In the genomic region with DNA sequence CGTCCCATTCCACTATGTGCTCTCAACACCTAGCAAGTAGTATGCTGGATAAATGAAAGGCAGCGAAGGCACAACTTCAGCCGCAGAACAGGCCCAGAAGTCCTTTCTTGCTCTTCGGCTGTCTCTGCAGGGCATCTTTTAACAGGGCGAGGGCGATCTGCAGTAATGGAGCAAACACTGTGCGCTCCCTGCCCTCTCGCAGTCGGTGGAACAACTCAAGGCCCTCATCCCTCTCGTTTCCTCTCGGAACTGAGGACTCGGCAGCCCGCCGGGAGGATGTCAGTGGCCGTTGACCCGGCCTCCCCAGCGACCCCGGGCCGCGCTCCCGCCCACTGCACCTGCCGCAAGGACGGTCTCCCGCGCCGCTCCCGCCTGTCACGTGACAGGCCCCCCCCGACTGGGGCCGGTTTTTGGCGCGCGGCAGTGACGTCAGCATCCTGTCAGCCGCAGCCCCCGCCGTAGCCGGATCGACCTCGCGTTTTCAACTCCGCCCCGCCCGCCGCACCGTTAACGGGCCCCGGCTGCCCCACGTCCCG, we compare ENCODE assay signal across 8 cellular contexts. TPM values are rescaled to one million over a fixed set of nuclear protein-coding genes. Genes with fewer than 3 reads are reported as not detected.
DNase-seq lines count a peak whose midpoint lies in the region; TF ChIP-seq lines count a peak whose summit lies in the region.

No MANE protein-coding gene starts in this region.

- H3K4me3 ChIP-seq in PC-9, result peak overlapping the region; percentile 72
- peak overlapping the region; percentile 78 to 96 (median 90) for H3K4me3 ChIP-seq in esophagus muscularis mucosa

- no TSS peak for BruUV-seq in PC-9 (replicated peaks; lab: Mats Ljungman, UMichigan)

- H3K27ac ChIP-seq in PC-9 (peak overlapping the region; percentile 13; the same call in 1 of the 2 replicates), esophagus muscularis mucosa (replicated peaks in 1 of 4) (peak overlapping the region; percentile 97 to 100 (median 100))

- H3K9me2 ChIP-seq in PC-9 (ENCODE audit: insufficient read depth), result no peaks in the 10 kb centered on the region; the same call in 1 of the 2 replicates

- POLR2A ChIA-PET in PC-9 (lab: Charles Lee; ENCODE audit: unreplicated experiment), result interaction anchor here (0.6 kb wide), 2 partner anchors 1436 to 1691 kb away, joined by 4 read pairs; a partner anchor contains a TSS

- no peaks in the 10 kb centered on the region for H3K27me3 ChIP-seq in PC-9 (ENCODE audit: insufficient read depth, low read depth)
- H3K27me3 ChIP-seq in esophagus muscularis mucosa, result no peaks in the 10 kb centered on the region

- peak overlapping the region; percentile 94 for H3K4me2 ChIP-seq in PC-9

- intact Hi-C loops in PC-9 (cut with micrococcal nuclease; ENCODE audit: unreplicated experiment), result loop anchor here (5.0 to 10.0 kb wide), 2 partner anchors 35 to 238 kb away; a partner anchor contains a TSS
- intact Hi-C loops in esophagus muscularis mucosa (cut with DNase I), result no loop called here

- H3K79me2 ChIP-seq in PC-9 (ENCODE audit: low read depth), result peaks cover 49% of the 10 kb centered on the region

- no peak for TF ChIP-seq EP300 in esophagus muscularis mucosa (IDR thresholded peaks at IDR 0.05)

- TF ChIP-seq CTCF in AG09319 (IDR thresholded peaks at IDR 0.05; ENCODE audit: low read depth, low read length), result peak; percentile 13
- no peak for TF ChIP-seq CTCF in PC-9 (conservative IDR thresholded peaks at IDR 0.05)
- peak; percentile 35 to 41 (median 37) for TF ChIP-seq CTCF in esophagus muscularis mucosa (IDR thresholded peaks at IDR 0.05)

- CTCF ChIA-PET in PC-9 (lab: Charles Lee), result no interaction called here

- 1% methylated on average over 9 of the region's 50 CpGs for WGBS in esophagus muscularis mucosa

- H3K4me1 ChIP-seq in PC-9 (replicated peaks; ENCODE audit: insufficient read depth), result peaks cover 32% of the 10 kb centered on the region
- peaks cover 27 to 38% (median 30%) of the 10 kb centered on the region in 4 donors for H3K4me1 ChIP-seq in esophagus muscularis mucosa

- DNase-seq in AG09319 (ENCODE audit: extremely low read depth, low read depth), result peak; percentile 30
- peak; percentile 79 for DNase-seq in HuH-7 (ENCODE audit: low spot score)
- DNase-seq in PC-9, result peak; percentile 64 to 86
- DNase-seq in activated T-cell treated with anti-CD3 and anti-CD28 coated beads, Interleukin-2, amount 50 U/mL, for 48 hours, result peak; percentile 92 to 93
- DNase-seq in esophagus muscularis mucosa (ENCODE audit: extremely low spot score), result peak; percentile 97
- DNase-seq in myocyte (ENCODE audit: low read depth), result peak; percentile 87
- peak; percentile 89 for DNase-seq in stimulated activated CD8-positive, alpha-beta memory T cell treated with anti-CD3 and anti-CD28 coated beads, Interleukin-7, amount 100 ng/mL, for 24 hours (ENCODE audit: low read depth)

- H3K9me3 ChIP-seq in PC-9 (ENCODE audit: insufficient read depth, low read depth) (no peaks in the 10 kb centered on the region), esophagus muscularis mucosa (no peaks in the 10 kb centered on the region)

- peak overlapping the region; percentile 98 for H2AFZ ChIP-seq in PC-9

- no peaks in the 10 kb centered on the region for H4K20me1 ChIP-seq in PC-9 (ENCODE audit: insufficient read depth)

- no peaks in the 10 kb centered on the region for H3K36me3 ChIP-seq in PC-9 (ENCODE audit: low read depth)
- no peaks in the 10 kb centered on the region for H3K36me3 ChIP-seq in esophagus muscularis mucosa

- TF ChIP-seq POLR2A in GM19099 (IDR thresholded peaks at IDR 0.05; ENCODE audit: extremely low read depth, insufficient read length, low read depth) (peak; percentile 75), esophagus muscularis mucosa (IDR thresholded peaks at IDR 0.05; ENCODE audit: low read depth) (peak; percentile 41)

- peaks cover 44% of the 10 kb centered on the region for H3F3A ChIP-seq in PC-9 (ENCODE audit: insufficient read depth, low read depth)

RNA-seq across cellular contexts. Expression of a gene that starts 1.1 kb away (rescaled TPM):
- total RNA-seq in PC-9 (2021) (12.6 and 14.0 TPM in 2 replicates), esophagus muscularis mucosa (1 to 10 TPM; 2.0 to 3.4 (median 2.6) TPM), myocyte (1.8 and 2.2 TPM in 2 replicates)
- polyA plus RNA-seq in myocyte (2012), result 0.39 TPM

RNA-seq across cellular contexts. Expression of a gene that starts 32.9 kb away (rescaled TPM):
- total RNA-seq in PC-9 (2021), result 8.1 and 11.0 TPM in 2 replicates
- total RNA-seq in esophagus muscularis mucosa, result 10 to 100 TPM; 38.4 to 97.2 (median 54.2) TPM
- 25.5 and 32.7 TPM in 2 replicates for total RNA-seq in myocyte
- polyA plus RNA-seq in myocyte (2012), result 26.1 TPM

RNA-seq across cellular contexts. Expression of a gene that starts 33.6 kb away (rescaled TPM):
- total RNA-seq in PC-9 (2021) (27.6 and 34.4 TPM in 2 replicates), esophagus muscularis mucosa (10 to 100 TPM; 20.5 to 29.5 (median 21.8) TPM), myocyte (14.5 and 14.7 TPM in 2 replicates)
- polyA plus RNA-seq in myocyte (2012), result 8.3 TPM

Comparison
In these comparisons a context has a peak if more than half of its experiments do, and no peak if none do; other contexts are left out.
1. Peak in every context shown above with its lines: DNase-seq, H3K4me3 ChIP-seq and H3K27ac ChIP-seq.
2. DNase-seq: peak in every context shown above with its lines; median percentile 97 in esophagus muscularis mucosa; 92 in activated T-cell treated with anti-CD3 and anti-CD28 coated beads, Interleukin-2, amount 50 U/mL, for 48 hours; 89 in stimulated activated CD8-positive, alpha-beta memory T cell treated with anti-CD3 and anti-CD28 coated beads, Interleukin-7, amount 100 ng/mL, for 24 hours; 87 in myocyte; 79 in HuH-7; 75 in PC-9; 30 in AG09319.